8 cellular contexts compared by ENCODE assay signal in genomic region chr17:3738562-3739295, GRCh38. TPM values are rescaled to one million over a fixed set of nuclear protein-coding genes. Genes with fewer than 3 reads are reported as not detected.
DNase-seq lines count a peak whose midpoint lies in the region; ATAC-seq and TF ChIP-seq lines count a peak whose summit lies in the region.

No MANE protein-coding gene starts in this region.

- no peak for ATAC-seq in HG02938 (IDR thresholded peaks at IDR 0.05; ENCODE audit: unreplicated experiment)

- TF ChIP-seq POLR2A in suprapubic skin (IDR thresholded peaks at IDR 0.05), result no peak

- peaks cover 15% of the 10 kb centered on the region for H3F3A ChIP-seq in neural progenitor cell (ENCODE audit: low read depth)

- peak overlapping the region; percentile 63 for H3K4me2 ChIP-seq in neural progenitor cell

- no peak overlapping the region for H2AFZ ChIP-seq in neural progenitor cell (replicated peaks)

- no peak overlapping the region for H3K4me3 Mint-ChIP-seq in activated CD4-positive, alpha-beta memory T cell treated with anti-CD3 and anti-CD28 coated beads for 36 hours
- peak overlapping the region; percentile 54 for H3K4me3 Mint-ChIP-seq in neural progenitor cell

- 39% methylated on average over 16 of the region's 16 CpGs for WGBS in suprapubic skin

- no peaks in the 10 kb centered on the region for H3K27me3 Mint-ChIP-seq in activated CD4-positive, alpha-beta memory T cell treated with anti-CD3 and anti-CD28 coated beads for 36 hours
- peaks cover 15% of the 10 kb centered on the region for H3K27me3 Mint-ChIP-seq in neural progenitor cell (ENCODE audit: insufficient read depth, low read depth)

- H3K27ac ChIP-seq in neural progenitor cell (no peak overlapping the region), suprapubic skin (no peak overlapping the region)

- peaks cover 32% of the 10 kb centered on the region for H3K4me1 Mint-ChIP-seq in activated CD4-positive, alpha-beta memory T cell treated with anti-CD3 and anti-CD28 coated beads for 36 hours (ENCODE audit: low read depth)
- peaks cover 30% of the 10 kb centered on the region for H3K4me1 Mint-ChIP-seq in neural progenitor cell

- H3K9me3 ChIP-seq in neural progenitor cell (ENCODE audit: low read depth) (no peaks in the 10 kb centered on the region), suprapubic skin (no peaks in the 10 kb centered on the region)

- TF ChIP-seq CTCF in neural progenitor cell (IDR thresholded peaks at IDR 0.05) (no peak), suprapubic skin (IDR thresholded peaks at IDR 0.05) (no peak)

- DNase-seq in NCI-H1105 treated with DMSO at 0.1 percent for 48 hours (lab: John Stamatoyannopoulos, UW), result peak; percentile 34
- peak; percentile 87 for DNase-seq in activated CD4-positive, alpha-beta memory T cell treated with anti-CD3 and anti-CD28 coated beads for 36 hours
- peak; percentile 43 for DNase-seq in effector CD4-positive, alpha-beta T cell
- peak; percentile 50 for DNase-seq in neural progenitor cell (ENCODE audit: low spot score)
- no peak for DNase-seq in suprapubic skin (ENCODE audit: low spot score in 2 of 2)
- DNase-seq in DMS153 (lab: John Stamatoyannopoulos, UW), result no peak
- no peak for DNase-seq in H4 (ENCODE audit: low spot score)

- peaks cover 7% of the 10 kb centered on the region for H3K27me3 ChIP-seq in neural progenitor cell
- H3K27me3 ChIP-seq in suprapubic skin, result no peaks in the 10 kb centered on the region

- H3K9ac ChIP-seq in neural progenitor cell, result no peak overlapping the region

- no peak for TF ChIP-seq EP300 in suprapubic skin (IDR thresholded peaks at IDR 0.05)

- CTCF ChIA-PET in activated CD4-positive, alpha-beta memory T cell treated with anti-CD3 and anti-CD28 coated beads for 36 hours (lab: Charles Lee), result interaction anchor here (0.7 to 9.5 kb wide), 32 partner anchors 8 to 287 kb away, joined by 3 to 402 read pairs (median 11); partner anchors contain the start of genes HASPIN, NCBP3 and P2RX5

- peaks cover 19% of the 10 kb centered on the region for H3K4me1 ChIP-seq in neural progenitor cell
- peaks cover 18% of the 10 kb centered on the region for H3K4me1 ChIP-seq in suprapubic skin

- intact Hi-C loops in activated CD4-positive, alpha-beta memory T cell treated with anti-CD3 and anti-CD28 coated beads for 36 hours (cut with micrococcal nuclease), result loop anchor here (1.0 to 10.0 kb wide), 7 partner anchors 16 to 266 kb away; partner anchors contain the start of genes HASPIN and NCBP3

- H3K9me3 Mint-ChIP-seq in activated CD4-positive, alpha-beta memory T cell treated with anti-CD3 and anti-CD28 coated beads for 36 hours, result no peaks in the 10 kb centered on the region
- H3K9me3 Mint-ChIP-seq in neural progenitor cell, result no peaks in the 10 kb centered on the region

- peak overlapping the region; percentile 26 for H3K27ac Mint-ChIP-seq in activated CD4-positive, alpha-beta memory T cell treated with anti-CD3 and anti-CD28 coated beads for 36 hours
- H3K27ac Mint-ChIP-seq in neural progenitor cell, result no peak overlapping the region

- peak overlapping the region; percentile 37 for H3K4me3 ChIP-seq in neural progenitor cell
- H3K4me3 ChIP-seq in suprapubic skin, result peak overlapping the region; percentile 33

- H3K36me3 Mint-ChIP-seq in activated CD4-positive, alpha-beta memory T cell treated with anti-CD3 and anti-CD28 coated beads for 36 hours, result no peaks in the 10 kb centered on the region
- H3K36me3 Mint-ChIP-seq in neural progenitor cell, result no peaks in the 10 kb centered on the region

- no peaks in the 10 kb centered on the region for H3K36me3 ChIP-seq in neural progenitor cell
- H3K36me3 ChIP-seq in suprapubic skin, result no peaks in the 10 kb centered on the region

- POLR2A ChIA-PET in activated CD4-positive, alpha-beta memory T cell treated with anti-CD3 and anti-CD28 coated beads for 36 hours (lab: Charles Lee), result interaction anchor here (1.0 to 3.4 kb wide), 6 partner anchors 9 to 107 kb away, joined by 3 to 18 read pairs (median 6); partner anchors contain the start of genes HASPIN and NCBP3

- H3K79me2 ChIP-seq in neural progenitor cell (ENCODE audit: low read depth), result no peaks in the 10 kb centered on the region

- H4K20me1 ChIP-seq in neural progenitor cell (ENCODE audit: low read depth), result no peaks in the 10 kb centered on the region

RNA-seq across cellular contexts. Expression of gene HASPIN, which starts 15.0 kb away (rescaled TPM):
- 10 to 100 TPM; 22.0 to 22.7 TPM for total RNA-seq in activated CD4-positive, alpha-beta memory T cell treated with anti-CD3 and anti-CD28 coated beads for 36 hours
- total RNA-seq in neural progenitor cell (ENCODE audit: low replicate concordance) (14.8 and 21.2 TPM in 2 replicates), suprapubic skin (1 to 10 TPM in 3 of 4 donors, under 1 TPM in 1; 0.40 to 2.1 (median 1.8) TPM)
- total RNA-seq in H4 (2014; rRNA removed; shearing (Covaris generic)), result 8.5 and 9.4 TPM in 2 replicates

RNA-seq across cellular contexts. Expression of gene P2RX5, which starts 42.8 kb away (rescaled TPM):
- total RNA-seq in activated CD4-positive, alpha-beta memory T cell treated with anti-CD3 and anti-CD28 coated beads for 36 hours, result 10 to 100 TPM; 37.6 to 43.2 TPM
- 0.68 TPM in 1 of 2 replicates, not detected in the other for total RNA-seq in neural progenitor cell (ENCODE audit: low replicate concordance)
- total RNA-seq in suprapubic skin, result under 1 TPM in 2 of 4 donors, not detected in 2; 0.49 to 0.56 TPM
- total RNA-seq in H4 (2014; rRNA removed; shearing (Covaris generic)), result not detected in 2 replicates

Comparison
In these comparisons a context has a peak if more than half of its experiments do, and no peak if none do; other contexts are left out.
1. DNase-seq: peak in NCI-H1105 treated with DMSO at 0.1 percent for 48 hours (single experiment), activated CD4-positive, alpha-beta memory T cell treated with anti-CD3 and anti-CD28 coated beads for 36 hours (single experiment), effector CD4-positive, alpha-beta T cell (single experiment) and neural progenitor cell (single experiment); none in suprapubic skin (0 of 2), DMS153 (single experiment) and H4 (single experiment).
2. RNA of gene P2RX5, which starts 42.8 kb away (total RNA-seq): 37.6 to 43.2 TPM in activated CD4-positive, alpha-beta memory T cell treated with anti-CD3 and anti-CD28 coated beads for 36 hours; 0.49 to 0.56 TPM in suprapubic skin, 0.68 TPM in neural progenitor cell and not detected in H4; every median in the first group is over 10 times any median in the second.